5 cellular contexts compared by ENCODE assay signal in the genomic region with DNA sequence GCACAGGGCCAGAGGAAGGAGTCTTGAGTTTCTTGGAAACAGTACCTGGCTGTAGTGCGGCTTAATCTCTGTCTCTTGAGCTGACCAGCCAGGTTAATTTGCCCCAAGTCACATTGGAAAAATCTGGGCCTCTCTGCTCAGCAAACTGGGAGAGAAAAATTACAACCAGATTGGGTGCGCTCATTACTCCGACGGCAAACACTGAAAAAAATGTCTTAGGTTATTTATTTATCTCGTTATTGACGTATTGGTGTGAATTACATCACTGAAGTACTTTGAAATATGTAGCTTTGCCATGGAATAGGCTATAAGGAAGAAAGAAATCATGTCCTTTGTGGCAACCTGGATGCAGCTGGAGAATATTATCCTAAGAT.
DNase-seq lines count a peak whose midpoint lies in the region; TF ChIP-seq lines count a peak whose summit lies in the region.
"Not testable (repeated sequence)": the region's sequence is repeated elsewhere in the genome, so short reads cannot be mapped to it uniquely, and the experiment has no call there.

No MANE protein-coding gene starts in this region.

- peaks cover 52% of the 10 kb centered on the region for H3K9me3 ChIP-seq in Karpas-422 (ENCODE audit: low read length)
- H3K9me3 ChIP-seq in esophagus muscularis mucosa = peaks cover 0 to 56% (median 18%) of the 10 kb centered on the region in 4 donors
- peaks cover 19% of the 10 kb centered on the region for H3K9me3 ChIP-seq in osteoblast (ENCODE audit: low read depth, low read length)

- not testable (repeated sequence) for H3K27ac Mint-ChIP-seq in osteocyte (ENCODE audit: unreplicated experiment)

- not testable (repeated sequence) for H3K9me3 Mint-ChIP-seq in osteocyte (ENCODE audit: unreplicated experiment)

- WGBS in esophagus muscularis mucosa = 73% methylated on average over 6 of the region's 6 CpGs
- WGBS in mesendoderm (ENCODE audit: extremely low coverage, insufficient coverage, low lambda C conversion rate) = no CpG with 5 or more reads among the region's 6 CpGs

- H3K27me3 ChIP-seq in Karpas-422 (ENCODE audit: low read length); mesendoderm (ENCODE audit: insufficient read depth, low read length, poor library complexity); osteoblast (ENCODE audit: insufficient read depth, low read length): not testable (repeated sequence)
- peaks cover 0 to 10% (median 0%) of the 10 kb centered on the region in 4 donors for H3K27me3 ChIP-seq in esophagus muscularis mucosa

- not testable (repeated sequence) for H2AK5ac ChIP-seq in mesendoderm (ENCODE audit: low read length)

- H3K36me3 ChIP-seq in Karpas-422 (ENCODE audit: insufficient read depth, low read length); esophagus muscularis mucosa; mesendoderm (ENCODE audit: control insufficient read depth, insufficient read depth, low read length); osteoblast (ENCODE audit: insufficient read depth, low read length): not testable (repeated sequence)

- not testable (repeated sequence) for TF ChIP-seq CTCF in esophagus muscularis mucosa (IDR thresholded peaks at IDR 0.05); osteoblast (IDR thresholded peaks at IDR 0.05; ENCODE audit: extremely low read depth, low read depth, low read length); osteocyte (IDR thresholded peaks at IDR 0.05)

- DNase-seq in Karpas-422 (peak; percentile 40), esophagus muscularis mucosa (ENCODE audit: extremely low spot score) (peak; percentile 60), osteoblast (ENCODE audit: insufficient read length, low spot score, missing footprints) (peak; percentile 14), osteocyte (ENCODE audit: extremely low spot score, unreplicated experiment) (peak; percentile 2)
- DNase-seq in mesendoderm = not testable (repeated sequence)

- H3K4me2 ChIP-seq in Karpas-422 (ENCODE audit: low read depth, low read length, poor library complexity, severe bottlenecking); mesendoderm (ENCODE audit: low read length); osteoblast (ENCODE audit: insufficient read depth, low read length): not testable (repeated sequence)

- H3K9me2 ChIP-seq in Karpas-422 (replicated peaks; ENCODE audit: insufficient read depth, low read length) = not testable (repeated sequence)

- not testable (repeated sequence) for H3K4me3 ChIP-seq in Karpas-422 (ENCODE audit: low read length); esophagus muscularis mucosa; osteoblast (ENCODE audit: insufficient read depth, low read length)
- peak overlapping the region; percentile 5 for H3K4me3 ChIP-seq in mesendoderm (ENCODE audit: low read length)

- H3K4me3 Mint-ChIP-seq in osteocyte (ENCODE audit: unreplicated experiment) = not testable (repeated sequence)

- not testable (repeated sequence) for H4K5ac ChIP-seq in mesendoderm (ENCODE audit: low read length)

- H3K9ac ChIP-seq in Karpas-422 (ENCODE audit: low read length); mesendoderm (ENCODE audit: low read length): not testable (repeated sequence)

- not testable (repeated sequence) for TF ChIP-seq POLR2A in esophagus muscularis mucosa (IDR thresholded peaks at IDR 0.05; ENCODE audit: low read depth)

- not testable (repeated sequence) for H3K18ac ChIP-seq in mesendoderm (ENCODE audit: low read length)

- H3K79me1 ChIP-seq in mesendoderm (ENCODE audit: low read length) = not testable (repeated sequence)

- not testable (repeated sequence) for H3K27me3 Mint-ChIP-seq in osteocyte (ENCODE audit: unreplicated experiment)

- not testable (repeated sequence) for H3K4me1 ChIP-seq in Karpas-422 (ENCODE audit: low read length); esophagus muscularis mucosa; mesendoderm (ENCODE audit: control insufficient read depth, low read depth, low read length); osteoblast (ENCODE audit: insufficient read depth, low read length)

- intact Hi-C loops in esophagus muscularis mucosa (cut with DNase I) = not testable (repeated sequence)

- H2AFZ ChIP-seq in Karpas-422 (ENCODE audit: low read length); osteoblast (ENCODE audit: low read length): not testable (repeated sequence)

- not testable (repeated sequence) for TF ChIP-seq EP300 in esophagus muscularis mucosa (IDR thresholded peaks at IDR 0.05)

- H3K4ac ChIP-seq in mesendoderm (ENCODE audit: low read depth, low read length) = not testable (repeated sequence)

- not testable (repeated sequence) for H3K27ac ChIP-seq in Karpas-422 (ENCODE audit: low read length); esophagus muscularis mucosa (replicated peaks in 1 of 4); mesendoderm (ENCODE audit: low read depth, low read length); osteoblast (ENCODE audit: low read depth, low read length)

- H3K79me2 ChIP-seq in Karpas-422 (ENCODE audit: low read length); mesendoderm (ENCODE audit: control insufficient read depth, insufficient read depth, low read length); osteoblast (ENCODE audit: insufficient read depth, low read length): not testable (repeated sequence)

- not testable (repeated sequence) for H2BK120ac ChIP-seq in mesendoderm (ENCODE audit: low read depth, low read length)

- H3K23ac ChIP-seq in mesendoderm (ENCODE audit: low read length) = not testable (repeated sequence)

- not testable (repeated sequence) for H3K56ac ChIP-seq in mesendoderm (ENCODE audit: low read length)

- H4K8ac ChIP-seq in mesendoderm (ENCODE audit: low read depth, low read length) = not testable (repeated sequence)

- H2BK15ac ChIP-seq in mesendoderm (replicated peaks; ENCODE audit: low read depth) = not testable (repeated sequence)

- H2BK5ac ChIP-seq in mesendoderm (ENCODE audit: low read length) = not testable (repeated sequence)

- H4K20me1 ChIP-seq in Karpas-422 (ENCODE audit: insufficient read depth, low read depth, low read length); osteoblast (ENCODE audit: insufficient read depth, low read length): not testable (repeated sequence)

- H3K4me1 Mint-ChIP-seq in osteocyte (ENCODE audit: unreplicated experiment) = not testable (repeated sequence)

- not testable (repeated sequence) for H3K36me3 Mint-ChIP-seq in osteocyte (ENCODE audit: unreplicated experiment)
